In genomic region chr1:147627435-147628110, GRCh38 we compare ENCODE assay signal across 8 cellular contexts. TPM values are rescaled to one million over a fixed set of nuclear protein-coding genes. Genes with fewer than 3 reads are reported as not detected.
DNase-seq lines count a peak whose midpoint lies in the region; ATAC-seq, FAIRE-seq and TF ChIP-seq lines count a peak whose summit lies in the region.

No MANE protein-coding gene starts in this region.

- peak; percentile 79 for TF ChIP-seq RAD21 in HepG2 (CRISPR knock-in tag; IDR thresholded peaks at IDR 0.05)

- no peaks in the 10 kb centered on the region for H3K79me2 ChIP-seq in HepG2 (ENCODE audit: insufficient read depth, low read length)

- peak; percentile 58 for FAIRE-seq in HepG2 (lab: Jason Lieb, UNC)

- intact Hi-C loops in colonic mucosa (cut with DNase I) = loop anchor here (5.0 kb wide), 2 partner anchors 110 to 130 kb away; no protein-coding TSS in a partner anchor
- intact Hi-C loops in HepG2 (cut with micrococcal nuclease; ENCODE audit: unreplicated experiment) = loop anchor here (1.0 kb wide), 3 partner anchors 27 to 132 kb away; no protein-coding TSS in a partner anchor

- no peaks in the 10 kb centered on the region for H4K20me1 ChIP-seq in HepG2 (ENCODE audit: insufficient read depth, low read length)

- peaks cover 25% of the 10 kb centered on the region for H3K4me1 Mint-ChIP-seq in WTC11

- H2AFZ ChIP-seq in HepG2 (ENCODE audit: low read length) = no peak overlapping the region

- H3K27me3 ChIP-seq in colonic mucosa (no peaks in the 10 kb centered on the region), HepG2 (ENCODE audit: control insufficient read depth in 1 of 2, insufficient read depth in 2 of 2, low read length in 2 of 2) (no peaks in the 10 kb centered on the region; a peak in 1 of 5 replicates)

- peaks cover 15% of the 10 kb centered on the region for H3K36me3 Mint-ChIP-seq in WTC11

- no peaks in the 10 kb centered on the region for H3K9me3 ChIP-seq in colonic mucosa
- H3K9me3 ChIP-seq in HepG2 (ENCODE audit: low read length) = no peaks in the 10 kb centered on the region

- ATAC-seq in GM19035 (IDR thresholded peaks at IDR 0.05; ENCODE audit: unreplicated experiment) = peak; percentile 64
- peak; percentile 81 for ATAC-seq in WTC11
- peak; percentile 80 for ATAC-seq in HepG2
- no peak for ATAC-seq in HG02610 (IDR thresholded peaks at IDR 0.05; ENCODE audit: unreplicated experiment)

- H3K27ac Mint-ChIP-seq in WTC11 = no peak overlapping the region

- BruUV-seq in HepG2 (replicated peaks; lab: Mats Ljungman, UMichigan) = no TSS peak

- DNase-seq in NCI-H1092 (lab: John Stamatoyannopoulos, UW) (peak; percentile 37), WTC11 (ENCODE audit: low spot score) (peak; percentile 60), colonic mucosa (peak; percentile 46), HepG2 (ENCODE audit: low spot score) (peak; percentile 40)
- peak; percentile 28 to 36 for DNase-seq in stimulated activated CD8-positive, alpha-beta memory T cell treated with anti-CD3 and anti-CD28 coated beads, Interleukin-7, amount 100 ng/mL, for 4 hours (ENCODE audit: low read depth in 2 of 2)

- H3K4me3 Mint-ChIP-seq in WTC11 = no peak overlapping the region

- H3K9ac ChIP-seq in colonic mucosa (ENCODE audit: low read depth in 2 of 2, low read length in 2 of 2) (no peak overlapping the region), HepG2 (ENCODE audit: insufficient read depth, low read depth, low read length) (no peak overlapping the region)

- H3K27me3 Mint-ChIP-seq in WTC11 (ENCODE audit: low read depth) = no peaks in the 10 kb centered on the region

- H3K27ac ChIP-seq in C4-2B (peak overlapping the region; percentile 39), colonic mucosa (no peak overlapping the region), HepG2 (ENCODE audit: extremely low read length, insufficient read depth, low read length) (no peak overlapping the region)

- POLR2A ChIA-PET in WTC11 (lab: Charles Lee) = no interaction called here
- POLR2A ChIA-PET in HepG2 (lab: Yijun Ruan, JAX) = no interaction called here

- no peak overlapping the region for H3K4me2 ChIP-seq in HepG2 (ENCODE audit: low read depth, low read length)

- 20% methylated on average over 3 of the region's 3 CpGs for WGBS in HepG2 (ENCODE audit: low lambda C conversion rate)

- H3K4me1 ChIP-seq in colonic mucosa (no peaks in the 10 kb centered on the region), HepG2 (ENCODE audit: insufficient read depth, low read length) (peaks cover 45% of the 10 kb centered on the region)

- TF ChIP-seq POLR2A in HepG2 (IDR thresholded peaks at IDR 0.05; ENCODE audit: insufficient read depth in 1 of 2, low read depth in 2 of 2, low read length in 2 of 2) = no peak

- CTCF ChIA-PET in WTC11 (lab: Charles Lee) = interaction anchor here (0.6 to 4.8 kb wide), 24 partner anchors 9 to 386 kb away, joined by 3 to 25 read pairs (median 4); partner anchors contain the start of gene BCL9
- CTCF ChIA-PET in HepG2 (lab: Yijun Ruan, JAX; ENCODE audit: low intra/inter-chr PET ratio, low total read pairs) = interaction anchor here (1.5 to 2.5 kb wide), 4 partner anchors 13 to 132 kb away, joined by 6 to 27 read pairs (median 13); no protein-coding TSS in a partner anchor

- TF ChIP-seq CTCF in C4-2B (conservative IDR thresholded peaks at IDR 0.05) = peak; percentile 93
- TF ChIP-seq CTCF in WTC11 (IDR thresholded peaks at IDR 0.05) = peak; percentile 89
- peak; percentile 87 for TF ChIP-seq CTCF in colonic mucosa (IDR thresholded peaks at IDR 0.05)
- peak; percentile 80 for TF ChIP-seq CTCF in HepG2 (CRISPR knock-in tag; IDR thresholded peaks at IDR 0.05)

- in situ Hi-C loops in HepG2 (cut with HindIII; ENCODE audit: extremely low pct_ligation_motif_present, low pct_unique_long_range_greater_than_20kb) = loop anchor here (5.0 kb wide), 1 partner anchor 110 kb away; no protein-coding TSS in a partner anchor

- H3K9me3 Mint-ChIP-seq in WTC11 = no peaks in the 10 kb centered on the region

- no peak overlapping the region for H3K4me3 ChIP-seq in colonic mucosa
- H3K4me3 ChIP-seq in HepG2 (replicated peaks in 1 of 3; ENCODE audit: insufficient read depth in 1 of 3, low read depth in 2 of 3, low read length in 3 of 3) = no peak overlapping the region

- TF ChIP-seq EP300 in HepG2 (IDR thresholded peaks at IDR 0.05; ENCODE audit: low read depth in 2 of 2, low read length in 2 of 2) (no peak), HepG2 (CRISPR knock-in tag; IDR thresholded peaks at IDR 0.05; ENCODE audit: borderline replicate concordance) (no peak)

- H3K36me3 ChIP-seq in colonic mucosa = no peaks in the 10 kb centered on the region
- H3K36me3 ChIP-seq in HepG2 (replicated peaks in 1 of 2; ENCODE audit: control insufficient read depth in 1 of 2, insufficient read depth in 2 of 2, low read length in 2 of 2) = peaks cover 5 to 9% of the 10 kb centered on the region in 2 experiments; a peak in 3 of 5 replicates

TF ChIP-seq in WTC11, 78 proteins besides CTCF, POLR2A, EP300 and RAD21:
- no peak for TF ChIP-seq PRRX2 (CRISPR knock-in tag; IDR thresholded peaks at IDR 0.05)
- TF ChIP-seq ZNF121 (CRISPR knock-in tag; IDR thresholded peaks at IDR 0.05) = peak; percentile 100

TF ChIP-seq in HepG2, 621 proteins besides CTCF, POLR2A, EP300 and RAD21 (continues in another document):
- TF ChIP-seq ZNF639 (CRISPR knock-in tag; conservative IDR thresholded peaks at IDR 0.05) (no peak), XRCC5 (optimal IDR thresholded peaks at IDR 0.05; ENCODE audit: low read length) (peak; percentile 77), ZNF510 (CRISPR knock-in tag; IDR thresholded peaks at IDR 0.05; ENCODE audit: low read depth) (no peak), ZNF280B (CRISPR knock-in tag; IDR thresholded peaks at IDR 0.05; ENCODE audit: borderline replicate concordance) (no peak), ZNF790 (CRISPR knock-in tag; IDR thresholded peaks at IDR 0.05; ENCODE audit: borderline replicate concordance) (no peak), IKZF5 (CRISPR knock-in tag; IDR thresholded peaks at IDR 0.05) (peak; percentile 41; the same call in 1 of the 2 replicates), TEAD2 (CRISPR knock-in tag; IDR thresholded peaks at IDR 0.05) (no peak)

RNA-seq across cellular contexts. Expression of gene ACP6, which starts 42.8 kb away (rescaled TPM):
- total RNA-seq in WTC11 (2021) = 31.5 to 35.6 TPM (median 33.3 TPM) in 3 replicates
- 10 to 100 TPM; 21.6 to 22.7 TPM for total RNA-seq in colonic mucosa
- total RNA-seq in HepG2 (2016; rRNA removed; fragmentation: Illumina TruSeq; extraction: Trizol) = 17.7 and 18.1 TPM in 2 replicates
- total RNA-seq in HepG2 (2016; cell fraction: cytosol; rRNA removed; fragmentation: Illumina TruSeq; extraction: Trizol; ENCODE audit: low read depth) = 9.9 and 12.2 TPM in 2 replicates
- 21.9 and 22.7 TPM in 2 replicates for total RNA-seq in HepG2 (2016; cell fraction: insoluble cytoplasmic fraction; rRNA removed; fragmentation: Illumina TruSeq; extraction: Trizol)
- total RNA-seq in HepG2 (2016; cell fraction: membrane; rRNA removed; fragmentation: Illumina TruSeq; extraction: Trizol) = 14.1 and 17.2 TPM in 2 replicates
- 18.7 and 19.6 TPM in 2 replicates for total RNA-seq in HepG2 (2016; cell fraction: nucleus; rRNA removed; fragmentation: Illumina TruSeq; extraction: Trizol)
- 33.7 and 34.1 TPM in 2 replicates for polyA plus RNA-seq in HepG2 (2011; rRNA removed)
- 11.9 and 17.2 TPM in 2 replicates for polyA plus RNA-seq in HepG2 (2011; cell fraction: cytosol; rRNA removed)
- polyA plus RNA-seq in HepG2 (2011; cell fraction: nucleus; rRNA removed) = 75.7 and 80.3 TPM in 2 replicates
- polyA plus RNA-seq in HepG2 (2012) = 23.3 and 33.1 TPM in 2 replicates
- 8.6 and 11.3 TPM in 2 replicates for polyA plus RNA-seq in HepG2 (2016; cell fraction: cytosol; fragmentation: Illumina TruSeq; extraction: Trizol; ENCODE audit: low read depth)
- polyA plus RNA-seq in HepG2 (2016; cell fraction: insoluble cytoplasmic fraction; fragmentation: Illumina TruSeq; extraction: Trizol; ENCODE audit: low read depth) = 24.4 and 27.9 TPM in 2 replicates
- 14.1 and 17.3 TPM in 2 replicates for polyA plus RNA-seq in HepG2 (2016; cell fraction: membrane; fragmentation: Illumina TruSeq; extraction: Trizol; ENCODE audit: low read depth)
- 43.4 and 47.0 TPM in 2 replicates for polyA plus RNA-seq in HepG2 (2016; cell fraction: nucleus; fragmentation: Illumina TruSeq; extraction: Trizol; ENCODE audit: insufficient read depth, low read depth)
- polyA minus RNA-seq in HepG2 (2011; rRNA and poly(A)+ RNA removed; ENCODE audit: low replicate concordance) = 16.0 and 26.3 TPM in 2 replicates
- polyA minus RNA-seq in HepG2 (2011; cell fraction: cytosol; rRNA and poly(A)+ RNA removed) = 7.3 and 10.7 TPM in 2 replicates
- polyA minus RNA-seq in HepG2 (2011; cell fraction: nucleus; rRNA and poly(A)+ RNA removed) = 43.9 and 53.2 TPM in 2 replicates
